8 cellular contexts compared by ENCODE assay signal in genomic region chr11:118198370-118198769, GRCh38. TPM values are rescaled to one million over a fixed set of nuclear protein-coding genes. Genes with fewer than 3 reads are reported as not detected.
DNase-seq lines count a peak whose midpoint lies in the region; ATAC-seq, FAIRE-seq and TF ChIP-seq lines count a peak whose summit lies in the region.

No MANE protein-coding gene starts in this region.

- peaks cover 41% of the 10 kb centered on the region for H3K4me1 ChIP-seq in CD8-positive, alpha-beta memory T cell (ENCODE audit: insufficient read depth, low read length)

- H3K27me3 Mint-ChIP-seq in CD8-positive, alpha-beta memory T cell, result peaks cover 0 to 1% of the 10 kb centered on the region in 2 donors
- H3K27me3 Mint-ChIP-seq in activated T-helper 1 cell treated with anti-CD3 and anti-CD28 coated beads, Interleukin-12 subunit alpha, Interleukin-12 subunit beta, Interleukin-2, Interleukin-4 antibody, amounts not matched to agents 30 ng/mL and 10 ng/mL and 1 ng/mL, durations not matched to agents 14 hours and 24 hours and 36 hours (ENCODE audit: insufficient read depth), result no peaks in the 10 kb centered on the region

- DNase-seq in CD8-positive, alpha-beta memory T cell, result peak; percentile 65 to 88 (median 79)
- DNase-seq in HT-29 (ENCODE audit: low spot score) (peak; percentile 78), RCC 7860 (ENCODE audit: low spot score) (peak; percentile 8), fibroblast of mammary gland (ENCODE audit: low read depth) (peak; percentile 54), nucleus accumbens (lab: John Stamatoyannopoulos, UW) (peak in 49 of 56 donors; percentile 12 to 83 (median 50)), stromal cell of bone marrow (ENCODE audit: low read depth) (peak; percentile 22)
- peak; percentile 67 for DNase-seq in activated T-helper 1 cell treated with anti-CD3 and anti-CD28 coated beads, Interleukin-12 subunit alpha, Interleukin-12 subunit beta, Interleukin-2, Interleukin-4 antibody, amounts not matched to agents 30 ng/mL and 10 ng/mL and 1 ng/mL, durations not matched to agents 14 hours and 24 hours and 36 hours (ENCODE audit: low spot score)

- H3K9me3 ChIP-seq in CD8-positive, alpha-beta memory T cell (ENCODE audit: low read length), result no peaks in the 10 kb centered on the region

- peaks cover 12 to 18% (median 12%) of the 10 kb centered on the region in 3 donors for H3K4me1 Mint-ChIP-seq in CD8-positive, alpha-beta memory T cell
- H3K4me1 Mint-ChIP-seq in activated T-helper 1 cell treated with anti-CD3 and anti-CD28 coated beads, Interleukin-12 subunit alpha, Interleukin-12 subunit beta, Interleukin-2, Interleukin-4 antibody, amounts not matched to agents 30 ng/mL and 10 ng/mL and 1 ng/mL, durations not matched to agents 14 hours and 24 hours and 36 hours (ENCODE audit: low read depth), result peaks cover 13% of the 10 kb centered on the region

- peak overlapping the region; percentile 68 to 90 (median 79) for H3K27ac Mint-ChIP-seq in CD8-positive, alpha-beta memory T cell
- peak overlapping the region; percentile 81 for H3K27ac Mint-ChIP-seq in activated T-helper 1 cell treated with anti-CD3 and anti-CD28 coated beads, Interleukin-12 subunit alpha, Interleukin-12 subunit beta, Interleukin-2, Interleukin-4 antibody, amounts not matched to agents 30 ng/mL and 10 ng/mL and 1 ng/mL, durations not matched to agents 14 hours and 24 hours and 36 hours

- CTCF ChIA-PET in CD8-positive, alpha-beta memory T cell (lab: Charles Lee), result interaction anchor here (0.6 to 3.1 kb wide), 68 partner anchors 10 to 384 kb away, joined by 3 to 46 read pairs (median 5); partner anchors contain the start of genes CD3D, CD3E, CD3G and JAML

- peak; percentile 82 for TF ChIP-seq CTCF in fibroblast of mammary gland (conservative IDR thresholded peaks at IDR 0.05; ENCODE audit: control insufficient read depth, insufficient read depth, low read depth, low read length)

- H3K27ac ChIP-seq in CD8-positive, alpha-beta memory T cell (ENCODE audit: low read depth, low read length), result no peak overlapping the region

- POLR2A ChIA-PET in CD8-positive, alpha-beta memory T cell (lab: Charles Lee), result interaction anchor here (0.5 to 1.4 kb wide), 19 partner anchors 16 to 325 kb away, joined by 3 to 10 read pairs (median 4); partner anchors contain the start of genes JAML, MPZL3 and UBE4A

- peak overlapping the region in 4 of 7 donors; percentile 41 to 60 (median 52) for H3K4me3 Mint-ChIP-seq in CD8-positive, alpha-beta memory T cell
- H3K4me3 Mint-ChIP-seq in activated T-helper 1 cell treated with anti-CD3 and anti-CD28 coated beads, Interleukin-12 subunit alpha, Interleukin-12 subunit beta, Interleukin-2, Interleukin-4 antibody, amounts not matched to agents 30 ng/mL and 10 ng/mL and 1 ng/mL, durations not matched to agents 14 hours and 24 hours and 36 hours, result peak overlapping the region; percentile 21

- H3K4me3 ChIP-seq in CD8-positive, alpha-beta memory T cell (ENCODE audit: low read length), result no peak overlapping the region
- H3K4me3 ChIP-seq in fibroblast of mammary gland (ENCODE audit: control insufficient read depth, low read depth, low read length), result no peak overlapping the region

- intact Hi-C loops in activated T-helper 1 cell treated with anti-CD3 and anti-CD28 coated beads, Interleukin-12 subunit alpha, Interleukin-12 subunit beta, Interleukin-2, Interleukin-4 antibody, amounts not matched to agents 30 ng/mL and 10 ng/mL and 1 ng/mL, durations not matched to agents 14 hours and 24 hours and 36 hours (cut with micrococcal nuclease), result loop anchor here (1.0 kb wide), 4 partner anchors 53 to 290 kb away; no protein-coding TSS in a partner anchor

- H3K36me3 ChIP-seq in CD8-positive, alpha-beta memory T cell (ENCODE audit: insufficient read depth, low read length), result peaks cover 51% of the 10 kb centered on the region

- H3K27me3 ChIP-seq in CD8-positive, alpha-beta memory T cell (ENCODE audit: insufficient read depth, low read length, poor library complexity, severe bottlenecking), result no peaks in the 10 kb centered on the region

- no peak for ATAC-seq in HG02678 (IDR thresholded peaks at IDR 0.05; ENCODE audit: unreplicated experiment)

- H3K9me3 Mint-ChIP-seq in CD8-positive, alpha-beta memory T cell, result no peaks in the 10 kb centered on the region
- H3K9me3 Mint-ChIP-seq in activated T-helper 1 cell treated with anti-CD3 and anti-CD28 coated beads, Interleukin-12 subunit alpha, Interleukin-12 subunit beta, Interleukin-2, Interleukin-4 antibody, amounts not matched to agents 30 ng/mL and 10 ng/mL and 1 ng/mL, durations not matched to agents 14 hours and 24 hours and 36 hours, result no peaks in the 10 kb centered on the region

- no peak for FAIRE-seq in RCC 7860 (lab: Jason Lieb, UNC)

- H3K36me3 Mint-ChIP-seq in CD8-positive, alpha-beta memory T cell, result peaks cover 13 to 64% (median 24%) of the 10 kb centered on the region in 3 donors
- peaks cover 45% of the 10 kb centered on the region for H3K36me3 Mint-ChIP-seq in activated T-helper 1 cell treated with anti-CD3 and anti-CD28 coated beads, Interleukin-12 subunit alpha, Interleukin-12 subunit beta, Interleukin-2, Interleukin-4 antibody, amounts not matched to agents 30 ng/mL and 10 ng/mL and 1 ng/mL, durations not matched to agents 14 hours and 24 hours and 36 hours (ENCODE audit: low read depth)

RNA-seq across cellular contexts. Expression of gene SCN2B, which starts 21.9 kb away (rescaled TPM):
- total RNA-seq in CD8-positive, alpha-beta memory T cell, result not detected
- polyA plus RNA-seq in CD8-positive, alpha-beta memory T cell, result not detected
- not detected in 2 replicates for total RNA-seq in HT-29 (2014; rRNA removed; shearing (Covaris generic))
- not detected in 2 replicates for total RNA-seq in activated T-helper 1 cell treated with anti-CD3 and anti-CD28 coated beads, Interleukin-12 subunit alpha, Interleukin-12 subunit beta, Interleukin-2, Interleukin-4 antibody, amounts not matched to agents 30 ng/mL and 10 ng/mL and 1 ng/mL, durations not matched to agents 14 hours and 24 hours and 36 hours

RNA-seq across cellular contexts. Expression of gene JAML, which starts 26.4 kb away (rescaled TPM):
- 100 to 1,000 TPM; 363 to 387 TPM for total RNA-seq in CD8-positive, alpha-beta memory T cell
- 210 TPM for polyA plus RNA-seq in CD8-positive, alpha-beta memory T cell
- total RNA-seq in HT-29 (2014; rRNA removed; shearing (Covaris generic)), result 0.10 TPM in 1 of 2 replicates, not detected in the other
- 264 and 271 TPM in 2 replicates for total RNA-seq in activated T-helper 1 cell treated with anti-CD3 and anti-CD28 coated beads, Interleukin-12 subunit alpha, Interleukin-12 subunit beta, Interleukin-2, Interleukin-4 antibody, amounts not matched to agents 30 ng/mL and 10 ng/mL and 1 ng/mL, durations not matched to agents 14 hours and 24 hours and 36 hours

RNA-seq across cellular contexts. Expression of gene SCN4B, which starts 45.7 kb away (rescaled TPM):
- under 1 TPM; 0.26 to 0.33 TPM for total RNA-seq in CD8-positive, alpha-beta memory T cell
- not detected for polyA plus RNA-seq in CD8-positive, alpha-beta memory T cell
- total RNA-seq in HT-29 (2014; rRNA removed; shearing (Covaris generic)), result not detected in 2 replicates
- total RNA-seq in activated T-helper 1 cell treated with anti-CD3 and anti-CD28 coated beads, Interleukin-12 subunit alpha, Interleukin-12 subunit beta, Interleukin-2, Interleukin-4 antibody, amounts not matched to agents 30 ng/mL and 10 ng/mL and 1 ng/mL, durations not matched to agents 14 hours and 24 hours and 36 hours, result 0.08 TPM in 1 of 2 replicates, not detected in the other

RNA-seq across cellular contexts. Expression of gene MPZL3, which starts 53.8 kb away (rescaled TPM):
- 100 to 1,000 TPM; 113 to 119 TPM for total RNA-seq in CD8-positive, alpha-beta memory T cell
- polyA plus RNA-seq in CD8-positive, alpha-beta memory T cell, result 10.6 TPM
- total RNA-seq in HT-29 (2014; rRNA removed; shearing (Covaris generic)), result 11.1 and 11.7 TPM in 2 replicates
- total RNA-seq in activated T-helper 1 cell treated with anti-CD3 and anti-CD28 coated beads, Interleukin-12 subunit alpha, Interleukin-12 subunit beta, Interleukin-2, Interleukin-4 antibody, amounts not matched to agents 30 ng/mL and 10 ng/mL and 1 ng/mL, durations not matched to agents 14 hours and 24 hours and 36 hours, result 63.5 and 69.3 TPM in 2 replicates

Comparison
In these comparisons a context has a peak if more than half of its experiments do, and no peak if none do; other contexts are left out.
1. DNase-seq: peak in every context shown above with its lines; median percentile 79 in CD8-positive, alpha-beta memory T cell; 78 in HT-29; 67 in activated T-helper 1 cell treated with anti-CD3 and anti-CD28 coated beads, Interleukin-12 subunit alpha, Interleukin-12 subunit beta, Interleukin-2, Interleukin-4 antibody, amounts not matched to agents 30 ng/mL and 10 ng/mL and 1 ng/mL, durations not matched to agents 14 hours and 24 hours and 36 hours; 54 in fibroblast of mammary gland; 50 in nucleus accumbens; 22 in stromal cell of bone marrow; 8 in RCC 7860.
2. RNA of gene JAML, which starts 26.4 kb away (total RNA-seq): 363 to 387 TPM in CD8-positive, alpha-beta memory T cell and 264 to 271 TPM in activated T-helper 1 cell treated with anti-CD3 and anti-CD28 coated beads, Interleukin-12 subunit alpha, Interleukin-12 subunit beta, Interleukin-2, Interleukin-4 antibody, amounts not matched to agents 30 ng/mL and 10 ng/mL and 1 ng/mL, durations not matched to agents 14 hours and 24 hours and 36 hours; 0.10 TPM in HT-29; every median in the first group is over 100 times any median in the second.